In genomic region chr7:51034531-51035264, GRCh38 we compare ENCODE assay signal across 11 cellular contexts.
DNase-seq lines count a peak whose midpoint lies in the region; ATAC-seq and TF ChIP-seq lines count a peak whose summit lies in the region.
"Had no signal": no experiment of that assay in that cellular context is flagged by ENCODE, and none has a peak within 500 bp of the region (broad histone marks: within the 10 kb centered on the region; RNA-seq: fewer than 3 reads in every experiment).

No MANE protein-coding gene starts in this region.

- H3K36me3 Mint-ChIP-seq in naive thymus-derived CD8-positive, alpha-beta T cell, result no peaks in the 10 kb centered on the region
- H3K36me3 Mint-ChIP-seq: T-cell had no signal

- TF ChIP-seq CTCF in RWPE1 (conservative IDR thresholded peaks at IDR 0.05; ENCODE audit: low read depth), result no peak
- no peak for TF ChIP-seq CTCF in GM20000 (IDR thresholded peaks at IDR 0.05; ENCODE audit: extremely low read depth, missing control alignments)

- ATAC-seq in GM21619 (IDR thresholded peaks at IDR 0.05; ENCODE audit: unreplicated experiment), result no peak
- no peak for ATAC-seq in HG03442 (IDR thresholded peaks at IDR 0.05; ENCODE audit: unreplicated experiment)
- no peak for ATAC-seq in naive thymus-derived CD8-positive, alpha-beta T cell
- ATAC-seq: T-cell had no signal

- H3K4me3 Mint-ChIP-seq in naive thymus-derived CD8-positive, alpha-beta T cell, result no peak overlapping the region
- H3K4me3 Mint-ChIP-seq: dendritic cell treated with granulocyte-macrophage colony-stimulating factor and Interleukin-4, amounts not matched to agents 40 ng/mL and 50 ng/mL, for 4 days; T-cell had no signal

- H3K27me3 Mint-ChIP-seq in naive thymus-derived CD8-positive, alpha-beta T cell, result peaks cover 0 to 5% (median 0%) of the 10 kb centered on the region in 5 donors
- H3K27me3 Mint-ChIP-seq: dendritic cell treated with granulocyte-macrophage colony-stimulating factor and Interleukin-4, amounts not matched to agents 40 ng/mL and 50 ng/mL, for 4 days; T-cell had no signal

- H3K9me3 Mint-ChIP-seq in naive thymus-derived CD8-positive, alpha-beta T cell, result peaks cover 0 to 2% (median 0%) of the 10 kb centered on the region in 9 donors
- H3K9me3 Mint-ChIP-seq: dendritic cell treated with granulocyte-macrophage colony-stimulating factor and Interleukin-4, amounts not matched to agents 40 ng/mL and 50 ng/mL, for 4 days; T-cell had no signal

- POLR2A ChIA-PET in RWPE1 (lab: Yijun Ruan, JAX; ENCODE audit: low non-redundant PET), result no interaction called here
- POLR2A ChIA-PET in naive thymus-derived CD8-positive, alpha-beta T cell (lab: Charles Lee), result no interaction called here

- H3K27ac ChIP-seq in RWPE1, result no peak overlapping the region

- no peaks in the 10 kb centered on the region for H3K4me1 Mint-ChIP-seq in naive thymus-derived CD8-positive, alpha-beta T cell
- H3K4me1 Mint-ChIP-seq: T-cell had no signal

- CTCF ChIA-PET in RWPE1 (lab: Yijun Ruan, JAX), result interaction anchor here (0.6 kb wide), 1 partner anchor 314 kb away, joined by 3 read pairs; no protein-coding TSS in a partner anchor

- no peak overlapping the region for H3K27ac Mint-ChIP-seq in naive thymus-derived CD8-positive, alpha-beta T cell
- H3K27ac Mint-ChIP-seq: dendritic cell treated with granulocyte-macrophage colony-stimulating factor and Interleukin-4, amounts not matched to agents 40 ng/mL and 50 ng/mL, for 4 days; T-cell had no signal

- DNase-seq in EL, result peak; percentile 82
- peak; percentile 10 for DNase-seq in RWPE1 (ENCODE audit: low spot score)
- peak; percentile 53 for DNase-seq in fibroblast of peridontal ligament (ENCODE audit: extremely low read depth)
- peak; percentile 45 for DNase-seq in retina
- no peak for DNase-seq in GM20000 (ENCODE audit: low spot score)
- no peak for DNase-seq in naive thymus-derived CD8-positive, alpha-beta T cell
- DNase-seq: activated CD8-positive, alpha-beta memory T cell treated with anti-CD3 and anti-CD28 coated beads, Interleukin-2, amount 50 U/mL, for 48 hours; T-cell had no signal

Comparison
In these comparisons a context has a peak if more than half of its experiments do, and no peak if none do; other contexts are left out.
1. DNase-seq: peak in EL (single experiment), RWPE1 (single experiment), fibroblast of peridontal ligament (single experiment) and retina (single experiment); none in GM20000 (single experiment) and naive thymus-derived CD8-positive, alpha-beta T cell (0 of 10).